Comparison of ENCODE assay signal across 1 cellular context in the genomic region with DNA sequence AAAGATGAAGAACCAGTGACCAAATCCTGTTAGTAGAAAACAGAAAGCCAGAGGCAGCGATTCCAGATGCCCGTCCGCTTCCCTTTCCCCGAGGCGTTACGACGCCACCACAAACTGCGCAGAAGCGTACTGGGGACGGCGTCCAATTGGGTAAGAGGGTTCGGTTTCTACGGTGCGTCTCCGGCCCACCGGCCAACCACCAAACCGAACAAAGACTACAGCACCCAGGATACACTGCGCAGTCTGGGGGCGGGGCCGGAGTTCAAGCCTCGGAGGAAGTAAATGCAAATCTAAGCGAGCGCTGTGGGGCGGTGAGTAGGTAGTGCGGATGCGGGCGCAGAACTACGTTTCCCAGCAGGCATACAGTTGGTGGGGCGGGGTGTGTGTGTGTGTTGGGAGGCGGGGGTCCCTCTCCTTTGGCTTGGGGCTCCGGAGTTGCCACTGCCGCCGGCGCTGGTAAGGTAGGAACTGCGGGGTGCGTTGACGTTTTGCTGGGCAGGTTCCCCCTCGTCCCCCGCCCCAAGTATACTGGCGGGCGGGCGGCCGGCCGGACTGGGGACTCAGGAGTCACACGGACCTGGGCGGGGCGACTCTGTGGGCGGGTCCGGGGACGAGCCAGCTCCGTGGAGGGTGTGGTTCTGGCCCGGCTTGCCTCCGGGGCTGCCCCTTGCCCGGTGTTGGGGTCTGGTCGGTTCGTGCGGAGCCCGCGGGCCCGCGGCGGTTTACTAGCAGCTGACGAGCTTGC.
TF ChIP-seq lines count a peak whose summit lies in the region.

A gene with protein sequence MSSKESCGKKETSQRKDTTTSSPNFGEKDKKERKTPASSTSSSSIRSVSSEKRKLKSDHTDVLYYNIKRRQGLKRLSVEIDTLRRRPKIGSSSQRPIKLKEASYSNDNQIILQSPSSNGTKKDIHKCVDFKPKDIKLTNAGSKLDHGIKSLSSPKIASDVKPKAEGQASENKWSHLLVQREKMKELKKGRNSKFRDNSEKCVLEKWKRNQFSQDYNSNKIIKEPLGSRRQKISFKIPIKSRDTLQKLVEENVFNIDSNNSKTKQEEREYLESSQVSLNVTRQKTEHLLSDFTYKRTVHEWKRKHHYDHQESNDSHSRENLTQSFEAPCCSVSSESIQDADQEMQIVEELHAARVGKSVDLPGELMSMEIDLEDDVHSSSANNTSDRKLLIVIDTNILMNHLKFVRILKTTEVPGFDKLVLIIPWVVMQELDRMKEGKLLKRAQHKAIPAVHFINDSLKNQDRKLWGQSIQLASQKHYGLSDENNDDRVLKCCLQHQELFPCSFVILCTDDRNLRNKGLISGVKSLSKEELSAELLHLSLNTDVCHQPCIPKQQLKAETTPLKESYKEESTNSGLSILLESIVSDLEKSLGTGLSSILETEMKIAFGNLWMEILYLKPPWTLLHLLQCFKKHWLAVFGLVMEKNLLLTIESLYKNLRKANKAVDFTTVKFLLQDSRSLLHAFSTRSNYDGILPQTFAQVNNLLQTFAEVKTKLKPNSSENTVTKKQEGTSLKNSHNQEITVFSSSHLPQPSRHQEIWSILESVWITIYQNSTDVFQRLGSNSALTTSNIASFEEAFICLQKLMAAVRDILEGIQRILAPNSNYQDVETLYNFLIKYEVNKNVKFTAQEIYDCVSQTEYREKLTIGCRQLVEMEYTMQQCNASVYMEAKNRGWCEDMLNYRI (plus strand): TSS at position 314 of the 745 bp plus-strand sequence. CDS start 3,675 bp downstream, outside the sequence.
TSS of gene TRMT1L (minus strand) at position 100 of the 745 bp plus-strand sequence. CDS start 241 bp downstream, outside the sequence.

TF ChIP-seq in HepG2, 621 proteins besides CTCF, POLR2A, EP300 and RAD21 (continued from another document and continues in another):
- TF ChIP-seq, protein P1, sequence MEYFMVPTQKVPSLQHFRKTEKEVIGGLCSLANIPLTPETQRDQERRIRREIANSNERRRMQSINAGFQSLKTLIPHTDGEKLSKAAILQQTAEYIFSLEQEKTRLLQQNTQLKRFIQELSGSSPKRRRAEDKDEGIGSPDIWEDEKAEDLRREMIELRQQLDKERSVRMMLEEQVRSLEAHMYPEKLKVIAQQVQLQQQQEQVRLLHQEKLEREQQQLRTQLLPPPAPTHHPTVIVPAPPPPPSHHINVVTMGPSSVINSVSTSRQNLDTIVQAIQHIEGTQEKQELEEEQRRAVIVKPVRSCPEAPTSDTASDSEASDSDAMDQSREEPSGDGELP (IDR thresholded peaks at IDR 0.05; ENCODE audit: borderline replicate concordance, low read depth), result peak; percentile 19; the same call in 1 of the 2 replicates
- no peak for TF ChIP-seq ZNF644 (CRISPR knock-in tag; IDR thresholded peaks at IDR 0.05; ENCODE audit: low read depth)
- TF ChIP-seq ZNF563 (CRISPR knock-in tag; IDR thresholded peaks at IDR 0.05), result peak; percentile 56; the same call in 1 of the 2 replicates
- TF ChIP-seq, protein P2, sequence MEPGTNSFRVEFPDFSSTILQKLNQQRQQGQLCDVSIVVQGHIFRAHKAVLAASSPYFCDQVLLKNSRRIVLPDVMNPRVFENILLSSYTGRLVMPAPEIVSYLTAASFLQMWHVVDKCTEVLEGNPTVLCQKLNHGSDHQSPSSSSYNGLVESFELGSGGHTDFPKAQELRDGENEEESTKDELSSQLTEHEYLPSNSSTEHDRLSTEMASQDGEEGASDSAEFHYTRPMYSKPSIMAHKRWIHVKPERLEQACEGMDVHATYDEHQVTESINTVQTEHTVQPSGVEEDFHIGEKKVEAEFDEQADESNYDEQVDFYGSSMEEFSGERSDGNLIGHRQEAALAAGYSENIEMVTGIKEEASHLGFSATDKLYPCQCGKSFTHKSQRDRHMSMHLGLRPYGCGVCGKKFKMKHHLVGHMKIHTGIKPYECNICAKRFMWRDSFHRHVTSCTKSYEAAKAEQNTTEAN (CRISPR knock-in tag; conservative IDR thresholded peaks at IDR 0.05), result peak; percentile 53; the same call in 1 of the 2 replicates
- TF ChIP-seq ZNF232 (CRISPR knock-in tag; IDR thresholded peaks at IDR 0.05; ENCODE audit: borderline replicate concordance), result peak; percentile 13; the same call in 1 of the 2 replicates
- peak; percentile 46; the same call in 1 of the 2 replicates for TF ChIP-seq ZKSCAN8 (CRISPR knock-in tag; IDR thresholded peaks at IDR 0.05; ENCODE audit: borderline replicate concordance)
- no peak for TF ChIP-seq PRDM10 (CRISPR knock-in tag; IDR thresholded peaks at IDR 0.05; ENCODE audit: low read depth)
- peak; percentile 32; the same call in 1 of the 2 replicates for TF ChIP-seq MEF2D (CRISPR knock-in tag; IDR thresholded peaks at IDR 0.05)
- TF ChIP-seq HOXA5 (CRISPR knock-in tag; IDR thresholded peaks at IDR 0.05), result peak; percentile 81
- peak; percentile 57 for TF ChIP-seq ZMYM4 (CRISPR knock-in tag; IDR thresholded peaks at IDR 0.05)
- no peak for TF ChIP-seq FLYWCH1 (CRISPR knock-in tag; IDR thresholded peaks at IDR 0.05)
- peak; percentile 62 for TF ChIP-seq ZNF580 (CRISPR knock-in tag; IDR thresholded peaks at IDR 0.05; ENCODE audit: borderline replicate concordance, low read depth)
- 0 out of 2 replicates have a peak, but pooled peaks have one; percentile 56 for TF ChIP-seq ZNF552 (CRISPR knock-in tag; IDR thresholded peaks at IDR 0.05; ENCODE audit: borderline replicate concordance)
- peak; percentile 54; the same call in 1 of the 2 replicates for TF ChIP-seq ZBTB10 (CRISPR knock-in tag; IDR thresholded peaks at IDR 0.05; ENCODE audit: borderline replicate concordance)
- TF ChIP-seq ZNF317 (CRISPR knock-in tag; IDR thresholded peaks at IDR 0.05), result 0 out of 2 replicates have a peak, but pooled peaks have one; percentile 50
- TF ChIP-seq SRSF1 (optimal IDR thresholded peaks at IDR 0.05; ENCODE audit: low read depth, low read length), result peak; percentile 66
- peak; percentile 50 for TF ChIP-seq SAP130 (CRISPR knock-in tag; IDR thresholded peaks at IDR 0.05; ENCODE audit: low read depth)
- TF ChIP-seq ZNF772 (CRISPR knock-in tag; IDR thresholded peaks at IDR 0.05), result no peak
- TF ChIP-seq ZFY (CRISPR knock-in tag; IDR thresholded peaks at IDR 0.05), result peak; percentile 54
- no peak; the same call in 1 of the 2 replicates for TF ChIP-seq ZNF704 (CRISPR knock-in tag; IDR thresholded peaks at IDR 0.05; ENCODE audit: borderline replicate concordance)
- TF ChIP-seq RBFOX2 (IDR thresholded peaks at IDR 0.05; ENCODE audit: low read depth, low read length), result peak; percentile 74
- peak; percentile 52; the same call in 1 of the 2 replicates for TF ChIP-seq HOMEZ (CRISPR knock-in tag; IDR thresholded peaks at IDR 0.05; ENCODE audit: low read depth)
- TF ChIP-seq ARNT2 (CRISPR knock-in tag; IDR thresholded peaks at IDR 0.05; ENCODE audit: low read depth), result peak; percentile 40; the same call in 1 of the 2 replicates
- no peak for TF ChIP-seq ZNF333 (CRISPR knock-in tag; IDR thresholded peaks at IDR 0.05; ENCODE audit: borderline replicate concordance)
- TF ChIP-seq ZNF501 (CRISPR knock-in tag; IDR thresholded peaks at IDR 0.05), result peak; percentile 90
- TF ChIP-seq DMAP1 (CRISPR knock-in tag; IDR thresholded peaks at IDR 0.05), result no peak; the same call in 1 of the 2 replicates
- TF ChIP-seq MED13 (CRISPR knock-in tag; IDR thresholded peaks at IDR 0.05), result 0 out of 2 replicates have a peak, but pooled peaks have one; percentile 65
- TF ChIP-seq PRDM15 (CRISPR knock-in tag; IDR thresholded peaks at IDR 0.05), result no peak; the same call in 1 of the 2 replicates
- TF ChIP-seq NFKBIZ (CRISPR knock-in tag; IDR thresholded peaks at IDR 0.05), result 0 out of 2 replicates have a peak, but pooled peaks have one; percentile 20
- TF ChIP-seq ISX (CRISPR knock-in tag; conservative IDR thresholded peaks at IDR 0.05), result 0 out of 2 replicates have a peak, but pooled peaks have one; percentile 62
- TF ChIP-seq, protein P3, sequence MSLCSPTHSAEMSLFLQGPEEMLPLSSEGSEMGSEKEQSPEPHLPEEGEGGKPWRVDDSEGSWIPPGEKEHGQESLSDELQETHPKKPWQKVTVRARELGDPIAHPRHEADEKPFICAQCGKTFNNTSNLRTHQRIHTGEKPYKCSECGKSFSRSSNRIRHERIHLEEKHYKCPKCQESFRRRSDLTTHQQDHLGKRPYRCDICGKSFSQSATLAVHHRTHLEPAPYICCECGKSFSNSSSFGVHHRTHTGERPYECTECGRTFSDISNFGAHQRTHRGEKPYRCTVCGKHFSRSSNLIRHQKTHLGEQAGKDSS (CRISPR knock-in tag; IDR thresholded peaks at IDR 0.05; ENCODE audit: borderline replicate concordance, low read depth), result peak; percentile 50; the same call in 1 of the 2 replicates
